14 cellular contexts compared by ENCODE assay signal in genomic region chr20:10635476-10636208, GRCh38. TPM values are rescaled to one million over a fixed set of nuclear protein-coding genes. Genes with fewer than 3 reads are reported as not detected.
A peak's percentile ranks its signal among the peaks of the same experiment; 100 is the strongest.
DNase-seq lines count a peak whose midpoint lies in the region; ATAC-seq and TF ChIP-seq lines count a peak whose summit lies in the region.
"Had no signal": no experiment of that assay in that cellular context is flagged by ENCODE, and none has a peak within 500 bp of the region (broad histone marks: within the 10 kb centered on the region; RNA-seq: fewer than 3 reads in every experiment).

No MANE protein-coding gene starts in this region.

- TF ChIP-seq CTCF in dorsolateral prefrontal cortex (IDR thresholded peaks at IDR 0.05 in 54 of 56, conservative IDR thresholded peaks at IDR 0.05 in 2 of 56; ENCODE audit: low read depth in 1 of 56, partially characterized antibody in 56 of 56), result no peak
- TF ChIP-seq CTCF in osteoblast (IDR thresholded peaks at IDR 0.05; ENCODE audit: extremely low read depth, low read depth, low read length), result no peak
- no peak for TF ChIP-seq CTCF in uterus (IDR thresholded peaks at IDR 0.05)

- intact Hi-C loops in dorsolateral prefrontal cortex (cut with DNase I), result loop anchor here in 1 of 2 donors (2.0 kb wide), 1 partner anchor 37 kb away; the partner anchor contains the start of gene JAG1
- intact Hi-C loops in uterus (cut with DNase I; ENCODE audit: low total_unique reads), result no loop called here

- H3K9me3 ChIP-seq in osteoblast (ENCODE audit: low read depth, low read length) (no peaks in the 10 kb centered on the region), uterus (no peaks in the 10 kb centered on the region)

- H3K36me3 ChIP-seq in osteoblast (ENCODE audit: insufficient read depth, low read length) (peaks cover 26% of the 10 kb centered on the region), uterus (no peaks in the 10 kb centered on the region)

- H3K4me3 ChIP-seq in dorsolateral prefrontal cortex, result no peak overlapping the region
- H3K4me3 ChIP-seq in osteoblast (ENCODE audit: insufficient read depth, low read length), result no peak overlapping the region
- H3K4me3 ChIP-seq in uterus, result no peak overlapping the region

- no peak overlapping the region for H2AFZ ChIP-seq in osteoblast (ENCODE audit: low read length)

- H3K4me1 ChIP-seq in osteoblast (ENCODE audit: insufficient read depth, low read length) (peaks cover 37% of the 10 kb centered on the region), uterus (no peaks in the 10 kb centered on the region)

- peak; percentile 7 to 37 for DNase-seq in NOMO-1 (lab: John Stamatoyannopoulos, UW; ENCODE audit: unreplicated experiment in 2 of 2)
- no peak for DNase-seq in NOMO-1 treated with dmso at 0.1 percent for 144 hours (lab: John Stamatoyannopoulos, UW; ENCODE audit: unreplicated experiment)
- no peak for DNase-seq in dorsolateral prefrontal cortex
- no peak for DNase-seq in osteoblast (ENCODE audit: insufficient read length, low spot score, missing footprints)
- DNase-seq in uterus, result no peak
- no peak for DNase-seq in DMS53 treated with DMSO at 0.1 percent for 48 hours (lab: John Stamatoyannopoulos, UW; ENCODE audit: unreplicated experiment)
- DNase-seq in CD1c-positive myeloid dendritic cell (ENCODE audit: extremely low spot score), result no peak
- DNase-seq: 8988T; NCI-H1694; NCI-H526; stimulated activated CD4-positive, alpha-beta T cell treated with anti-CD3 and anti-CD28 coated beads, Interleukin-4, amount 100 ng/mL, for 4 hours; stimulated activated naive B cell treated with anti-CD40 and anti-IgM and Interleukin-4, amounts not matched to agents 10 μg/mL and 1 μg/mL and 100 μg/mL, for 72 hours had no signal

- H3K27ac ChIP-seq in dorsolateral prefrontal cortex, result peak overlapping the region in 36 of 59 donors; percentile 3 to 87 (median 68)
- H3K27ac ChIP-seq in osteoblast (ENCODE audit: low read depth, low read length), result peak overlapping the region; percentile 83
- H3K27ac ChIP-seq in uterus, result peak overlapping the region; percentile 64 to 69
- H3K27ac ChIP-seq: KMS-11 had no signal

- ATAC-seq in GM21825 (IDR thresholded peaks at IDR 0.05; ENCODE audit: unreplicated experiment), result no peak
- ATAC-seq: stimulated activated naive B cell treated with anti-CD40 and anti-IgM and Interleukin-4, amounts not matched to agents 10 μg/mL and 1 μg/mL and 100 μg/mL, for 72 hours had no signal

- H3K27me3 ChIP-seq in dorsolateral prefrontal cortex (no peaks in the 10 kb centered on the region), osteoblast (ENCODE audit: insufficient read depth, low read length) (no peaks in the 10 kb centered on the region), uterus (no peaks in the 10 kb centered on the region)

- H4K20me1 ChIP-seq in osteoblast (ENCODE audit: insufficient read depth, low read length), result no peaks in the 10 kb centered on the region

- no peak for TF ChIP-seq POLR2A in uterus (IDR thresholded peaks at IDR 0.05)

- peak overlapping the region; percentile 63 for H3K4me2 ChIP-seq in osteoblast (ENCODE audit: insufficient read depth, low read length)
- H3K4me2 ChIP-seq: KMS-11 had no signal

- peaks cover 2% of the 10 kb centered on the region for H3K79me2 ChIP-seq in osteoblast (ENCODE audit: insufficient read depth, low read length)

RNA-seq across cellular contexts. Expression of gene JAG1, which starts 38.2 kb away (rescaled TPM):
- 10 to 100 TPM; 10.2 to 51.4 (median 21.3) TPM for total RNA-seq in dorsolateral prefrontal cortex
- 49.2 and 60.1 TPM in 2 replicates for total RNA-seq in osteoblast
- 100 to 1,000 TPM in 2 of 4 donors, 10 to 100 TPM in 2; 53.8 to 154 (median 111) TPM for total RNA-seq in uterus

Comparison
In these comparisons a context has a peak if more than half of its experiments do, and no peak if none do; other contexts are left out.
1. DNase-seq: peak in NOMO-1 (2 of 2); none in NOMO-1 treated with dmso at 0.1 percent for 144 hours (single experiment), dorsolateral prefrontal cortex (0 of 10), osteoblast (single experiment), uterus (0 of 2), DMS53 treated with DMSO at 0.1 percent for 48 hours (single experiment) and CD1c-positive myeloid dendritic cell (single experiment).
2. Peak in every context shown above with its lines, with median percentiles within 50 percentile points of each other: H3K27ac ChIP-seq.